In the genomic region with DNA sequence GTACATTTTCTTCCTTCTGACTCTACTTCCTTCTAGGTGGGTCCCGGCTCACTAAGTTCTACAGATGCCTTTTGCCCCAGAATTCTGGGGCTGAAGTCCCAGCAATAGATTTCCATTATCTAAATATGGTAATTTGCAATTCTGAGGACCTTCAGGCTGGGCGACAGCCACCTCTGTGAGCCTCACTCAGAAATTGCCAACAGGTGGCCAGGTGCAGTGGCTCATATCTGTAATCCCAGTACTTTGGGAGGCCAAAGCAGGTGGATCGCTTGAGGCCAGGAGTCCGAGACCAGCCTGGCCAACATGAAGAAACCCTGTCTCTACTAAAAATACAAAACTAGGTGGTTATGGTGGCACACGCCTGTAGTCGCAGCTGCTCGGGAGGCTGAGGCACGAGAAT, we compare ENCODE assay signal across 12 cellular contexts. TPM values are rescaled to one million over a fixed set of nuclear protein-coding genes. Genes with fewer than 3 reads are reported as not detected.
DNase-seq lines count a peak whose midpoint lies in the region; ATAC-seq and TF ChIP-seq lines count a peak whose summit lies in the region.
"Had no signal": no experiment of that assay in that cellular context is flagged by ENCODE, and none has a peak within 500 bp of the region (broad histone marks: within the 10 kb centered on the region; RNA-seq: fewer than 3 reads in every experiment).

No MANE protein-coding gene starts in this region.

- H3K27ac ChIP-seq in BLaER1 treated with 17β-estradiol and CSF1 and Interleukin-3, amounts not matched to agents 10 nM and 100 nM = peak overlapping the region in 1 of 11 experiments; percentile 11; a peak in 1 of 22 replicates
- H3K27ac ChIP-seq in CD8-positive, alpha-beta T cell (ENCODE audit: low read depth, low read length) = no peak overlapping the region
- H3K27ac ChIP-seq in tibial artery = no peak overlapping the region
- H3K27ac ChIP-seq: adrenal gland had no signal

- POLR2A ChIA-PET in CD8-positive, alpha-beta T cell (lab: Charles Lee) = interaction anchor here (0.9 to 1.9 kb wide), 3 partner anchors 15 to 46 kb away, joined by 3 to 7 read pairs (median 6); a partner anchor contains a TSS
- POLR2A ChIA-PET in activated B cell treated with CpG ODN at 0.5 μM for 24 hours (lab: Charles Lee) = interaction anchor here (0.7 to 5.5 kb wide), 9 partner anchors 15 to 630 kb away, joined by 3 to 174 read pairs (median 7); a partner anchor contains a TSS

- H3K36me3 Mint-ChIP-seq in CD8-positive, alpha-beta T cell = peaks cover 6% of the 10 kb centered on the region
- peaks cover 1% of the 10 kb centered on the region for H3K36me3 Mint-ChIP-seq in activated B cell treated with CpG ODN at 0.5 μM for 24 hours (ENCODE audit: low read depth)
- no peaks in the 10 kb centered on the region for H3K36me3 Mint-ChIP-seq in memory B cell

- H4K20me1 ChIP-seq in BLaER1 treated with 17β-estradiol and CSF1 and Interleukin-3, amounts not matched to agents 10 nM and 100 nM = 0 out of 22 replicates have a peak, but pooled peaks cover 0 to 3% (median 0%) of the 10 kb centered on the region in 11 experiments

- H3K9me3 ChIP-seq in BLaER1 treated with 17β-estradiol and CSF1 and Interleukin-3, amounts not matched to agents 10 nM and 100 nM (replicated peaks in 1 of 11) = no peaks in the 10 kb centered on the region; a peak in 1 of 22 replicates
- H3K9me3 ChIP-seq in CD8-positive, alpha-beta T cell (ENCODE audit: low read length) = no peaks in the 10 kb centered on the region
- no peaks in the 10 kb centered on the region for H3K9me3 ChIP-seq in tibial artery
- H3K9me3 ChIP-seq: adrenal gland had no signal

- peak overlapping the region; percentile 24 to 89 (median 73); a peak in 19 of 22 replicates for H3K4me2 ChIP-seq in BLaER1 treated with 17β-estradiol and CSF1 and Interleukin-3, amounts not matched to agents 10 nM and 100 nM

- no peak overlapping the region for H3K4me3 ChIP-seq in BLaER1 treated with 17β-estradiol and CSF1 and Interleukin-3, amounts not matched to agents 10 nM and 100 nM
- H3K4me3 ChIP-seq in CD8-positive, alpha-beta T cell (ENCODE audit: low read depth, low read length) = no peak overlapping the region
- no peak overlapping the region for H3K4me3 ChIP-seq in tibial artery
- H3K4me3 ChIP-seq: adrenal gland had no signal

- intact Hi-C loops in CD8-positive, alpha-beta T cell (cut with DNase I, micrococcal nuclease) = no loop called here
- intact Hi-C loops in activated B cell treated with CpG ODN at 0.5 μM for 24 hours (cut with micrococcal nuclease) (loop anchor here (1.0 kb wide), 1 partner anchor 60 kb away; a partner anchor contains a TSS), tibial artery (cut with DNase I; ENCODE audit: low total_unique reads) (no loop called here)

- peak overlapping the region; percentile 71 for H3K27ac Mint-ChIP-seq in CD8-positive, alpha-beta T cell
- peak overlapping the region; percentile 91 for H3K27ac Mint-ChIP-seq in activated B cell treated with CpG ODN at 0.5 μM for 24 hours
- H3K27ac Mint-ChIP-seq in memory B cell = peak overlapping the region; percentile 82

- peak overlapping the region in 2 of 11 experiments; percentile 6 to 18; a peak in 3 of 22 replicates for H3K9ac ChIP-seq in BLaER1 treated with 17β-estradiol and CSF1 and Interleukin-3, amounts not matched to agents 10 nM and 100 nM

- peaks cover 0 to 6% (median 0%) of the 10 kb centered on the region in 11 experiments; a peak in 3 of 22 replicates for H3K36me3 ChIP-seq in BLaER1 treated with 17β-estradiol and CSF1 and Interleukin-3, amounts not matched to agents 10 nM and 100 nM
- no peaks in the 10 kb centered on the region for H3K36me3 ChIP-seq in CD8-positive, alpha-beta T cell (ENCODE audit: insufficient read depth, low read length)
- H3K36me3 ChIP-seq in tibial artery = peaks cover 0 to 5% (median 0%) of the 10 kb centered on the region in 3 donors
- H3K36me3 ChIP-seq: adrenal gland had no signal

- no peak for DNase-seq in CD8-positive, alpha-beta T cell
- DNase-seq in activated B cell treated with CpG ODN at 0.5 μM for 24 hours = no peak
- DNase-seq in memory B cell (ENCODE audit: low spot score in 2 of 2) = no peak
- DNase-seq in tibial artery = no peak
- no peak for DNase-seq in iPS-NIHi11 (ENCODE audit: low spot score)
- DNase-seq: adrenal gland, C1 segment of cervical spinal cord, cortex of kidney, left colon, NCI-H1930 had no signal

- TF ChIP-seq CTCF in CD8-positive, alpha-beta T cell (IDR thresholded peaks at IDR 0.05) = no peak
- TF ChIP-seq CTCF in activated B cell treated with CpG ODN at 0.5 μM for 24 hours (IDR thresholded peaks at IDR 0.05) (no peak), tibial artery (IDR thresholded peaks at IDR 0.05) (no peak)

- H3K4me1 Mint-ChIP-seq in CD8-positive, alpha-beta T cell (ENCODE audit: low read depth) = peaks cover 26% of the 10 kb centered on the region
- H3K4me1 Mint-ChIP-seq in activated B cell treated with CpG ODN at 0.5 μM for 24 hours = peaks cover 45% of the 10 kb centered on the region
- peaks cover 18% of the 10 kb centered on the region for H3K4me1 Mint-ChIP-seq in memory B cell

- no peak for ATAC-seq in CD8-positive, alpha-beta T cell
- ATAC-seq in activated B cell treated with CpG ODN at 0.5 μM for 24 hours (ENCODE audit: low read depth) (no peak), memory B cell (ENCODE audit: low read depth) (no peak), GM21529 (IDR thresholded peaks at IDR 0.05; ENCODE audit: unreplicated experiment) (no peak)

- H3K27me3 Mint-ChIP-seq in CD8-positive, alpha-beta T cell (ENCODE audit: low read depth) = no peaks in the 10 kb centered on the region
- H3K27me3 Mint-ChIP-seq in activated B cell treated with CpG ODN at 0.5 μM for 24 hours (no peaks in the 10 kb centered on the region), memory B cell (no peaks in the 10 kb centered on the region)

- peaks cover 18 to 58% (median 33%) of the 10 kb centered on the region in 10 experiments for H3K4me1 ChIP-seq in BLaER1 treated with 17β-estradiol and CSF1 and Interleukin-3, amounts not matched to agents 10 nM and 100 nM
- H3K4me1 ChIP-seq in CD8-positive, alpha-beta T cell (ENCODE audit: insufficient read depth, low read length) = peaks cover 15% of the 10 kb centered on the region
- H3K4me1 ChIP-seq in tibial artery = peaks cover 0 to 9% (median 0%) of the 10 kb centered on the region in 4 donors

- CTCF ChIA-PET in CD8-positive, alpha-beta T cell (lab: Charles Lee) = no interaction called here
- CTCF ChIA-PET in activated B cell treated with CpG ODN at 0.5 μM for 24 hours (lab: Charles Lee) = interaction anchor here (0.7 to 3.4 kb wide), 4 partner anchors 18 to 45 kb away, joined by 3 to 30 read pairs (median 11); a partner anchor contains a TSS

- H3K27me3 ChIP-seq in BLaER1 treated with 17β-estradiol and CSF1 and Interleukin-3, amounts not matched to agents 10 nM and 100 nM = no peaks in the 10 kb centered on the region
- no peaks in the 10 kb centered on the region for H3K27me3 ChIP-seq in CD8-positive, alpha-beta T cell (ENCODE audit: insufficient read depth, low read length)
- no peaks in the 10 kb centered on the region for H3K27me3 ChIP-seq in tibial artery
- H3K27me3 ChIP-seq: adrenal gland had no signal

- H3K4me3 Mint-ChIP-seq in CD8-positive, alpha-beta T cell = no peak overlapping the region
- peak overlapping the region; percentile 55 for H3K4me3 Mint-ChIP-seq in activated B cell treated with CpG ODN at 0.5 μM for 24 hours
- H3K4me3 Mint-ChIP-seq in memory B cell = peak overlapping the region; percentile 24

- H3K9me3 Mint-ChIP-seq in CD8-positive, alpha-beta T cell = no peaks in the 10 kb centered on the region
- H3K9me3 Mint-ChIP-seq in activated B cell treated with CpG ODN at 0.5 μM for 24 hours = no peaks in the 10 kb centered on the region
- H3K9me3 Mint-ChIP-seq in memory B cell = no peaks in the 10 kb centered on the region

RNA-seq across cellular contexts. Expression of a gene that starts 23.7 kb away (rescaled TPM):
- 100 to 1,000 TPM; 129 to 142 TPM for total RNA-seq in CD8-positive, alpha-beta T cell
- total RNA-seq in activated B cell treated with CpG ODN at 0.5 μM for 24 hours = 75.3 and 86.4 TPM in 2 replicates
